In the genomic region with DNA sequence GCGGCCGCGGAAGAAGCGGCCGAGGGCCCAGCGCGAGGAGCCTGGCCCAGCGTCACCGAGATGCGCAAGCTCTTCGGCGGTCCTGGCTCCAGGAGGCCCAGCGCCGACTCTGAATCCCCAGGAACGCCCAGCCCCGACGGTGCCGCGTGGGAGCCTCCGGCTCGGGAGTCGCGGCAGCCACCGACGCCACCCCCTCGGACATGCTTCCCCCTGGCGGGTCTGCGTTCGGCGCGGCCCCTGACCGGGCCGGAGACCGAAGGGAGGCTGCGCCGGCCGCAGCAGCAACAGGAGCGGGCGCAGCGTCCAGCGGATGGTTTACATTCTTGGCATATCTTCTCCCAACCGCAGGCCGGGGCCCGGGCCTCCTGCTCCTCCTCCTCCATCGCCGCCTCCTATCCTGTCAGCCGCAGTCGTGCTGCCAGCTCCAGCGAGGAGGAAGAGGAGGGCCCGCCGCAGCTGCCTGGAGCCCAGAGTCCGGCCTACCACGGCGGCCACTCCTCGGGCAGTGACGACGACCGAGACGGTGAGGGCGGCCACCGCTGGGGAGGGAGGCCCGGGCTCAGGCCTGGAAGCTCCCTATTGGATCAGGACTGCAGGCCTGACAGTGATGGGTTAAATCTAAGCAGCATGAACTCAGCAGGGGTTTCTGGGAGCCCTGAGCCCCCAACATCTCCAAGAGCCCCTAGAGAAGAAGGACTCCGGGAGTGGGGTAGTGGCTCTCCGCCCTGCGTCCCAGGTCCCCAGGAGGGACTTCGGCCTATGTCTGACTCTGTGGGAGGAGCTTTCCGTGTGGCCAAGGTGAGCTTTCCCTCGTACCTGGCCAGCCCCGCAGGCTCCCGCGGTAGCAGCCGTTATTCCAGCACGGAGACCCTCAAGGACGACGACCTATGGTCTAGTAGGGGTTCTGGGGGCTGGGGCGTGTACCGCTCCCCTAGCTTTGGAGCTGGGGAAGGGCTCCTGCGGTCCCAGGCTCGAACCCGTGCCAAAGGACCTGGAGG, we compare ENCODE assay signal across 8 cellular contexts. TPM values are rescaled to one million over a fixed set of nuclear protein-coding genes. Genes with fewer than 3 reads are reported as not detected.
DNase-seq lines count a peak whose midpoint lies in the region; ATAC-seq and TF ChIP-seq lines count a peak whose summit lies in the region.

No MANE protein-coding gene starts in this region.

- H3K4me1 Mint-ChIP-seq in CD8-positive, alpha-beta memory T cell: peaks cover 9 to 12% (median 10%) of the 10 kb centered on the region in 3 donors

- H3K27me3 ChIP-seq in mononuclear cell (ENCODE audit: insufficient read depth, low read length) (peaks cover 3% of the 10 kb centered on the region), uterus (no peaks in the 10 kb centered on the region)
- H3K27me3 ChIP-seq in CD8-positive, alpha-beta memory T cell (ENCODE audit: insufficient read depth, low read length, poor library complexity, severe bottlenecking): peaks cover 5% of the 10 kb centered on the region

- TF ChIP-seq CTCF in uterus (IDR thresholded peaks at IDR 0.05): peak in 1 of 4 experiments; percentile 12

- peak overlapping the region; percentile 91 to 93 for H3K27ac ChIP-seq in uterus
- H3K27ac ChIP-seq in CD8-positive, alpha-beta memory T cell (ENCODE audit: low read depth, low read length): no peak overlapping the region

- no peak for ATAC-seq in HG02884 (IDR thresholded peaks at IDR 0.05; ENCODE audit: unreplicated experiment)

- H3K36me3 Mint-ChIP-seq in CD8-positive, alpha-beta memory T cell: peaks cover 0 to 3% (median 0%) of the 10 kb centered on the region in 3 donors

- peak overlapping the region in 3 of 7 donors; percentile 9 to 29 (median 13) for H3K4me3 Mint-ChIP-seq in CD8-positive, alpha-beta memory T cell

- no peaks in the 10 kb centered on the region for H3K9me3 ChIP-seq in mononuclear cell (ENCODE audit: low read depth, low read length)
- H3K9me3 ChIP-seq in uterus: no peaks in the 10 kb centered on the region
- H3K9me3 ChIP-seq in CD8-positive, alpha-beta memory T cell (ENCODE audit: low read length): no peaks in the 10 kb centered on the region

- POLR2A ChIA-PET in CD8-positive, alpha-beta memory T cell (lab: Charles Lee): interaction anchor here (0.6 kb wide), 2 partner anchors 19 to 26 kb away, joined by 3 to 5 read pairs; no protein-coding TSS in a partner anchor

- no peak overlapping the region for H3K27ac Mint-ChIP-seq in CD8-positive, alpha-beta memory T cell

- no peaks in the 10 kb centered on the region for H3K36me3 ChIP-seq in uterus
- no peaks in the 10 kb centered on the region for H3K36me3 ChIP-seq in CD8-positive, alpha-beta memory T cell (ENCODE audit: insufficient read depth, low read length)

- H3K9me3 Mint-ChIP-seq in CD8-positive, alpha-beta memory T cell: no peaks in the 10 kb centered on the region

- H3K4me1 ChIP-seq in mononuclear cell (ENCODE audit: insufficient read depth, low read length) (peaks cover 42% of the 10 kb centered on the region), uterus (peaks cover 0 to 6% of the 10 kb centered on the region in 2 donors)
- H3K4me1 ChIP-seq in CD8-positive, alpha-beta memory T cell (ENCODE audit: insufficient read depth, low read length): peaks cover 7% of the 10 kb centered on the region

- peaks cover 11 to 21% of the 10 kb centered on the region in 2 donors for H3K27me3 Mint-ChIP-seq in CD8-positive, alpha-beta memory T cell

- CTCF ChIA-PET in CD8-positive, alpha-beta memory T cell (lab: Charles Lee): interaction anchor here (0.8 to 8.1 kb wide), 7 partner anchors 8 to 352 kb away, joined by 3 to 109 read pairs (median 3); no protein-coding TSS in a partner anchor

- intact Hi-C loops in uterus (cut with DNase I; ENCODE audit: low total_unique reads): no loop called here

- TF ChIP-seq POLR2A in uterus (IDR thresholded peaks at IDR 0.05): peak; percentile 55 to 74

- DNase-seq in DMS 273 (lab: John Stamatoyannopoulos, UW; ENCODE audit: unreplicated experiment): peak; percentile 70
- no peak for DNase-seq in DMS 273 treated with DMSO at 0.1 percent for 48 hours (lab: John Stamatoyannopoulos, UW)
- DNase-seq in RKO (ENCODE audit: low spot score): peak; percentile 84
- DNase-seq in epidermal melanocyte (ENCODE audit: insufficient read length, low spot score): peak; percentile 88
- DNase-seq in uterus: peak; percentile 86 to 90
- no peak for DNase-seq in CD8-positive, alpha-beta memory T cell

- H3K4me3 ChIP-seq in mononuclear cell (ENCODE audit: low read length) (peak overlapping the region; percentile 51), uterus (peak overlapping the region; percentile 37 to 46)
- H3K4me3 ChIP-seq in CD8-positive, alpha-beta memory T cell (ENCODE audit: low read length): no peak overlapping the region

RNA-seq across cellular contexts. Expression of a gene that starts 1.2 kb away (rescaled TPM):
- total RNA-seq in mononuclear cell (0.31 TPM), uterus (100 to 1,000 TPM in 1 of 4 donors, 10 to 100 TPM in 3; 17.9 to 174 (median 58.6) TPM)
- total RNA-seq in CD8-positive, alpha-beta memory T cell: not detected
- not detected for polyA plus RNA-seq in CD8-positive, alpha-beta memory T cell

RNA-seq across cellular contexts. Expression of a gene that starts 37.1 kb away (rescaled TPM):
- total RNA-seq in mononuclear cell (0.42 TPM), uterus (1 to 10 TPM in 1 of 4 donors, under 1 TPM in 1, not detected in 2; 0.76 to 1.0 TPM)
- under 1 TPM; 0.20 to 0.24 TPM for total RNA-seq in CD8-positive, alpha-beta memory T cell
- not detected for polyA plus RNA-seq in CD8-positive, alpha-beta memory T cell

Comparison
In these comparisons a context has a peak if more than half of its experiments do, and no peak if none do; other contexts are left out.
1. DNase-seq: peak in DMS 273 (single experiment), RKO (single experiment), epidermal melanocyte (single experiment) and uterus (2 of 2); none in DMS 273 treated with DMSO at 0.1 percent for 48 hours (single experiment) and CD8-positive, alpha-beta memory T cell (0 of 5).
2. RNA of a gene that starts 1.2 kb away (total RNA-seq): 17.9 to 174 TPM in uterus; 0.31 TPM in mononuclear cell (single experiment) and not detected in CD8-positive, alpha-beta memory T cell; every median in the first group is over 10 times any median in the second.